ENCODE assay signal across 8 cellular contexts in the genomic region with DNA sequence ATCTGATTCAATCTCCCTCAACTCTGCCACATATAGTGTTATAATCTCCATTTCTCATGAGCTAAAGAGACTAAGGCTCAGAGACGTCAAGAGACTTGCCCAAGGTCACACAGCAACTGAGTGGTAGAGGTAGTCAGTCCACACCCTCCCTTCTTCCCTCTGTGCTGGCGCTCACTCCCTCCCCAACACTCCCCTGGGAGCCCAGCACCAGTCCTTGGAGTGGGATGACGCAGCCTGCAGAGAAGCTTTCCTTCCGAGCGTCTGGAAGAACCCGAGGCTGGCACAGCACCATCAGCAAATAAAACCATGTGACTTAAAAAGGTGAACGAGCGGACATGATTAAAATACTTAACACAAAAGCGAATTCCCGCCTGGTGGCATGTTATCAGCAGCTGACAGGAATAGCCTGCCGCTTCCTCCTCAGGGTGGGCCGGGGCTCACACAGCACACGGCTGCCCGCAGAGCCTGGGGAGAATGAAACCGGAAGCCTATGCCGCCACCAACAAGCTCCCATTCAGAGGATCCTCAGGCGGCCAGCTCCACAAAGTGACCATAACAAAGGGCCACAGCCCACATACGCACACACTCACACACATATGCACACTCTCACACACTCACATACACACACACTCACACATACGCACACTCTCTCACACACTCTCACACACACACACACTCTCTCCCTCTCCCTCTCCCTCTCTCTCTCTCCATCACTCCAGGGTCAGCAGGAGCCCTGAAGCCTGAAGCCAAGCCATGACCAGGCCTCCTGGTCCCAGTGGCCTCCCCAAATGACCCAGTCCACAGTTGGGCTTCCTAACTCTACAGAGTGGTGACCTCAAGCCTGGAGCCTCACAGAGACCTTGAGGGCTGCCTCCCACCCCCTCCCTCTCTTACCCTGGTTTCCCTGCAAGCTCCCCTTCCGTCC.
A peak's percentile ranks its signal among the peaks of the same experiment; 100 is the strongest.
DNase-seq lines count a peak whose midpoint lies in the region; ATAC-seq and TF ChIP-seq lines count a peak whose summit lies in the region.

No MANE protein-coding gene starts in this region.

- peak overlapping the region in 6 of 7 donors; percentile 20 to 90 (median 82) for H3K27ac Mint-ChIP-seq in CD4-positive, alpha-beta memory T cell
- H3K27ac Mint-ChIP-seq in stimulated activated effector memory CD8-positive, alpha-beta T cell treated with anti-CD3 and anti-CD28 coated beads, Interleukin-12 subunit alpha, Interleukin-12 subunit beta, amount 100 ng/mL, for 72 hours: peak overlapping the region; percentile 90

- H3K4me1 ChIP-seq in CD4-positive, alpha-beta memory T cell (ENCODE audit: insufficient read depth, low read length): peaks cover 28% of the 10 kb centered on the region
- peaks cover 9 to 10% of the 10 kb centered on the region in 2 donors for H3K4me1 ChIP-seq in breast epithelium

- no peaks in the 10 kb centered on the region for H3K36me3 ChIP-seq in CD4-positive, alpha-beta memory T cell (ENCODE audit: insufficient read depth, low read length)
- H3K36me3 ChIP-seq in breast epithelium: no peaks in the 10 kb centered on the region

- no peaks in the 10 kb centered on the region for H3K27me3 ChIP-seq in CD4-positive, alpha-beta memory T cell (ENCODE audit: insufficient read depth, low read length)
- no peaks in the 10 kb centered on the region for H3K27me3 ChIP-seq in breast epithelium

- no peak overlapping the region for H3K4me3 ChIP-seq in CD4-positive, alpha-beta memory T cell (ENCODE audit: low read length in 2 of 2)
- peak overlapping the region; percentile 5 to 26 (median 25) for H3K4me3 ChIP-seq in breast epithelium

- peak; percentile 30 for ATAC-seq in GM21786 (IDR thresholded peaks at IDR 0.05; ENCODE audit: unreplicated experiment)
- ATAC-seq in stimulated activated effector memory CD8-positive, alpha-beta T cell treated with anti-CD3 and anti-CD28 coated beads, Interleukin-12 subunit alpha, Interleukin-12 subunit beta, amount 100 ng/mL, for 72 hours: peak; percentile 71
- ATAC-seq in GM19463 (IDR thresholded peaks at IDR 0.05; ENCODE audit: unreplicated experiment): no peak
- no peak for ATAC-seq in GM18498 (IDR thresholded peaks at IDR 0.05; ENCODE audit: unreplicated experiment)

- no peaks in the 10 kb centered on the region for H3K27me3 Mint-ChIP-seq in CD4-positive, alpha-beta memory T cell

- peaks cover 0 to 10% of the 10 kb centered on the region in 2 donors for H3K36me3 Mint-ChIP-seq in CD4-positive, alpha-beta memory T cell
- H3K36me3 Mint-ChIP-seq in stimulated activated effector memory CD8-positive, alpha-beta T cell treated with anti-CD3 and anti-CD28 coated beads, Interleukin-12 subunit alpha, Interleukin-12 subunit beta, amount 100 ng/mL, for 72 hours: no peaks in the 10 kb centered on the region

- TF ChIP-seq CTCF in breast epithelium (IDR thresholded peaks at IDR 0.05): no peak

- peak overlapping the region in 7 of 8 donors; percentile 57 to 88 (median 80) for H3K4me3 Mint-ChIP-seq in CD4-positive, alpha-beta memory T cell
- H3K4me3 Mint-ChIP-seq in stimulated activated effector memory CD8-positive, alpha-beta T cell treated with anti-CD3 and anti-CD28 coated beads, Interleukin-12 subunit alpha, Interleukin-12 subunit beta, amount 100 ng/mL, for 72 hours: peak overlapping the region; percentile 70

- POLR2A ChIA-PET in CD4-positive, alpha-beta memory T cell (lab: Charles Lee; ENCODE audit: partially characterized antibody): no interaction called here

- peaks cover 8 to 25% (median 17%) of the 10 kb centered on the region in 4 donors for H3K4me1 Mint-ChIP-seq in CD4-positive, alpha-beta memory T cell
- H3K4me1 Mint-ChIP-seq in stimulated activated effector memory CD8-positive, alpha-beta T cell treated with anti-CD3 and anti-CD28 coated beads, Interleukin-12 subunit alpha, Interleukin-12 subunit beta, amount 100 ng/mL, for 72 hours: peaks cover 34% of the 10 kb centered on the region

- no peaks in the 10 kb centered on the region for H3K9me3 Mint-ChIP-seq in CD4-positive, alpha-beta memory T cell
- H3K9me3 Mint-ChIP-seq in stimulated activated effector memory CD8-positive, alpha-beta T cell treated with anti-CD3 and anti-CD28 coated beads, Interleukin-12 subunit alpha, Interleukin-12 subunit beta, amount 100 ng/mL, for 72 hours: no peaks in the 10 kb centered on the region

- intact Hi-C loops in CD4-positive, alpha-beta memory T cell (cut with micrococcal nuclease): no loop called here
- intact Hi-C loops in breast epithelium (cut with DNase I; ENCODE audit: low total_unique reads): no loop called here

- DNase-seq in CD4-positive, alpha-beta memory T cell: peak in 1 of 5 donors; percentile 29
- DNase-seq in NCI-H774 (lab: John Stamatoyannopoulos, UW) (peak; percentile 67), breast epithelium (ENCODE audit: low spot score in 2 of 2) (peak in 1 of 2 donors; percentile 56), inferior parietal cortex (ENCODE audit: extremely low spot score) (peak; percentile 51)
- DNase-seq in stimulated activated effector memory CD8-positive, alpha-beta T cell treated with anti-CD3 and anti-CD28 coated beads, Interleukin-12 subunit alpha, Interleukin-12 subunit beta, amount 100 ng/mL, for 72 hours (ENCODE audit: low spot score in 2 of 2): no peak

- CTCF ChIA-PET in CD4-positive, alpha-beta memory T cell (lab: Charles Lee; ENCODE audit: partially characterized antibody): no interaction called here

- no peaks in the 10 kb centered on the region for H3K9me3 ChIP-seq in CD4-positive, alpha-beta memory T cell (ENCODE audit: control insufficient read depth in 1 of 2, low read length in 2 of 2)
- H3K9me3 ChIP-seq in breast epithelium: no peaks in the 10 kb centered on the region

- TF ChIP-seq POLR2A in breast epithelium (IDR thresholded peaks at IDR 0.05): no peak

- H3K27ac ChIP-seq in CD4-positive, alpha-beta memory T cell (ENCODE audit: low read depth, low read length): peak overlapping the region; percentile 27
- peak overlapping the region; percentile 33 to 84 for H3K27ac ChIP-seq in breast epithelium

Comparison
In these comparisons a context has a peak if more than half of its experiments do, and no peak if none do; other contexts are left out.
1. DNase-seq: peak in NCI-H774 (single experiment) and inferior parietal cortex (single experiment); none in stimulated activated effector memory CD8-positive, alpha-beta T cell treated with anti-CD3 and anti-CD28 coated beads, Interleukin-12 subunit alpha, Interleukin-12 subunit beta, amount 100 ng/mL, for 72 hours (0 of 2).
2. H3K4me3 ChIP-seq: peak in breast epithelium (3 of 3); none in CD4-positive, alpha-beta memory T cell (0 of 2).
3. ATAC-seq: peak in GM21786 (single experiment) and stimulated activated effector memory CD8-positive, alpha-beta T cell treated with anti-CD3 and anti-CD28 coated beads, Interleukin-12 subunit alpha, Interleukin-12 subunit beta, amount 100 ng/mL, for 72 hours (single experiment); none in GM19463 (single experiment) and GM18498 (single experiment).